1 cellular context compared by ENCODE assay signal in genomic region chr17:36001109-36001735, GRCh38.
TF ChIP-seq lines count a peak whose summit lies in the region.

TSS of gene CCL15 (minus strand) at chr17:36001553. CDS start at chr17:36001492, 61 bp downstream.

TF ChIP-seq in HepG2, 621 proteins besides CTCF, POLR2A, EP300 and RAD21 (continued from another document and continues in another):
- TF ChIP-seq UBTF (CRISPR knock-in tag; IDR thresholded peaks at IDR 0.05) (peak; percentile 25; the same call in 1 of the 2 replicates), ZBTB38 (CRISPR knock-in tag; IDR thresholded peaks at IDR 0.05) (no peak), ZBTB8A (CRISPR knock-in tag; IDR thresholded peaks at IDR 0.05; ENCODE audit: borderline replicate concordance, low read depth) (no peak), KDM2A (CRISPR knock-in tag; IDR thresholded peaks at IDR 0.05; ENCODE audit: borderline replicate concordance, low read depth) (no peak), ZNF326 (CRISPR knock-in tag; IDR thresholded peaks at IDR 0.05; ENCODE audit: borderline replicate concordance) (no peak), GZF1 (CRISPR knock-in tag; IDR thresholded peaks at IDR 0.05) (no peak), NFYB (CRISPR knock-in tag; IDR thresholded peaks at IDR 0.05) (no peak), HNF1B (CRISPR knock-in tag; IDR thresholded peaks at IDR 0.05) (peak; percentile 52; the same call in 1 of the 2 replicates), ESRRA (CRISPR knock-in tag; IDR thresholded peaks at IDR 0.05; ENCODE audit: low read depth) (0 out of 2 replicates have a peak, but pooled peaks have one; percentile 41), POLR2G (IDR thresholded peaks at IDR 0.05; ENCODE audit: low read depth, low read length) (peak; percentile 68), RBFOX2 (IDR thresholded peaks at IDR 0.05; ENCODE audit: low read depth, low read length) (no peak), KLF15 (CRISPR knock-in tag; IDR thresholded peaks at IDR 0.05; ENCODE audit: borderline replicate concordance) (no peak), MAFG (CRISPR knock-in tag; IDR thresholded peaks at IDR 0.05) (no peak), GLI4 (CRISPR knock-in tag; IDR thresholded peaks at IDR 0.05; ENCODE audit: borderline replicate concordance) (no peak), ZNF276 (CRISPR knock-in tag; IDR thresholded peaks at IDR 0.05; ENCODE audit: low read depth) (no peak), HNF4G (IDR thresholded peaks at IDR 0.05; ENCODE audit: borderline replicate concordance, low read depth, low read length) (peak; percentile 58), HNF4G (CRISPR knock-in tag; IDR thresholded peaks at IDR 0.05; ENCODE audit: borderline replicate concordance, low read depth) (no peak), FOXC1 (CRISPR knock-in tag; IDR thresholded peaks at IDR 0.05; ENCODE audit: borderline replicate concordance) (no peak), ZNF503 (CRISPR knock-in tag; IDR thresholded peaks at IDR 0.05) (no peak), ZNF337 (CRISPR knock-in tag; IDR thresholded peaks at IDR 0.05; ENCODE audit: borderline replicate concordance, low read depth) (no peak), CHD4 (IDR thresholded peaks at IDR 0.05; ENCODE audit: borderline replicate concordance, low read length) (no peak), ZNF709 (CRISPR knock-in tag; IDR thresholded peaks at IDR 0.05) (no peak), REL (CRISPR knock-in tag; conservative IDR thresholded peaks at IDR 0.05) (no peak), ZBTB4 (CRISPR knock-in tag; IDR thresholded peaks at IDR 0.05; ENCODE audit: borderline replicate concordance) (no peak), SNAPC4 (CRISPR knock-in tag; IDR thresholded peaks at IDR 0.05) (no peak), MAX (IDR thresholded peaks at IDR 0.05) (no peak), ATF3 (CRISPR knock-in tag; IDR thresholded peaks at IDR 0.05) (no peak), ZEB1 (IDR thresholded peaks at IDR 0.05; ENCODE audit: insufficient replicate concordance, low read depth) (peak; percentile 35), SOX5 (CRISPR knock-in tag; IDR thresholded peaks at IDR 0.05; ENCODE audit: borderline replicate concordance) (no peak; the same call in 1 of the 2 replicates), ZXDC (CRISPR knock-in tag; IDR thresholded peaks at IDR 0.05) (no peak), EED (CRISPR knock-in tag; IDR thresholded peaks at IDR 0.05) (no peak), ZNF432 (CRISPR knock-in tag; IDR thresholded peaks at IDR 0.05; ENCODE audit: borderline replicate concordance) (no peak), ZNF800 (CRISPR knock-in tag; IDR thresholded peaks at IDR 0.05) (no peak), ZNF570 (CRISPR knock-in tag; IDR thresholded peaks at IDR 0.05; ENCODE audit: borderline replicate concordance) (no peak), TSC22D2 (CRISPR knock-in tag; IDR thresholded peaks at IDR 0.05; ENCODE audit: borderline replicate concordance) (no peak)
